2 cellular contexts compared by ENCODE assay signal in genomic region chr17:27575912-27576252, GRCh38.
TF ChIP-seq lines count a peak whose summit lies in the region.

No MANE protein-coding gene starts in this region.

TF ChIP-seq in SK-N-SH, 30 proteins besides CTCF, POLR2A, EP300 and RAD21 (continued from another document):
- TF ChIP-seq SIN3A (IDR thresholded peaks at IDR 0.05; ENCODE audit: borderline replicate concordance, low read depth, low read length) (no peak), YY1 (IDR thresholded peaks at IDR 0.05; ENCODE audit: low read depth) (no peak), SMC3 (IDR thresholded peaks at IDR 0.05; ENCODE audit: low read depth, low read length) (no peak), FOSL2 (IDR thresholded peaks at IDR 0.05; ENCODE audit: borderline replicate concordance, low read depth) (no peak), CHD2 (IDR thresholded peaks at IDR 0.05; ENCODE audit: low read length, partially characterized antibody) (no peak), ELF1 (IDR thresholded peaks at IDR 0.05) (no peak), MAX (IDR thresholded peaks at IDR 0.05; ENCODE audit: low read depth) (no peak), NRF1 (IDR thresholded peaks at IDR 0.05; ENCODE audit: low read depth, low read length) (no peak), ZBTB33 (IDR thresholded peaks at IDR 0.05; ENCODE audit: borderline replicate concordance, low read depth) (no peak)

TF ChIP-seq in SK-N-SH treated with all-trans-retinoic acid at 6 μM for 48 hours, 23 proteins besides CTCF, POLR2A, EP300 and RAD21 (continued from another document):
- TF ChIP-seq PATZ1 (CRISPR knock-in tag; IDR thresholded peaks at IDR 0.05; ENCODE audit: borderline replicate concordance) (no peak), GLIS3 (CRISPR knock-in tag; IDR thresholded peaks at IDR 0.05) (no peak), OSR1 (CRISPR knock-in tag; IDR thresholded peaks at IDR 0.05) (no peak), ZNF70 (CRISPR knock-in tag; IDR thresholded peaks at IDR 0.05) (no peak), BACH2 (CRISPR knock-in tag; IDR thresholded peaks at IDR 0.05; ENCODE audit: borderline replicate concordance) (no peak), RARB (CRISPR knock-in tag; IDR thresholded peaks at IDR 0.05) (no peak), ZNF8 (CRISPR knock-in tag; IDR thresholded peaks at IDR 0.05) (no peak), ZC3H10 (CRISPR knock-in tag; IDR thresholded peaks at IDR 0.05) (no peak), CSDC2 (CRISPR knock-in tag; IDR thresholded peaks at IDR 0.05) (no peak), SNAI2 (CRISPR knock-in tag; IDR thresholded peaks at IDR 0.05) (no peak)
- TF ChIP-seq, protein P1, sequence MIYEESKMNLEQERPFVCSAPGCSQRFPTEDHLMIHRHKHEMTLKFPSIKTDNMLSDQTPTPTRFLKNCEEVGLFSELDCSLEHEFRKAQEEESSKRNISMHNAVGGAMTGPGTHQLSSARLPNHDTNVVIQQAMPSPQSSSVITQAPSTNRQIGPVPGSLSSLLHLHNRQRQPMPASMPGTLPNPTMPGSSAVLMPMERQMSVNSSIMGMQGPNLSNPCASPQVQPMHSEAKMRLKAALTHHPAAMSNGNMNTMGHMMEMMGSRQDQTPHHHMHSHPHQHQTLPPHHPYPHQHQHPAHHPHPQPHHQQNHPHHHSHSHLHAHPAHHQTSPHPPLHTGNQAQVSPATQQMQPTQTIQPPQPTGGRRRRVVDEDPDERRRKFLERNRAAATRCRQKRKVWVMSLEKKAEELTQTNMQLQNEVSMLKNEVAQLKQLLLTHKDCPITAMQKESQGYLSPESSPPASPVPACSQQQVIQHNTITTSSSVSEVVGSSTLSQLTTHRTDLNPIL (CRISPR knock-in tag; IDR thresholded peaks at IDR 0.05; ENCODE audit: low read depth), result no peak
- TF ChIP-seq, protein P2, sequence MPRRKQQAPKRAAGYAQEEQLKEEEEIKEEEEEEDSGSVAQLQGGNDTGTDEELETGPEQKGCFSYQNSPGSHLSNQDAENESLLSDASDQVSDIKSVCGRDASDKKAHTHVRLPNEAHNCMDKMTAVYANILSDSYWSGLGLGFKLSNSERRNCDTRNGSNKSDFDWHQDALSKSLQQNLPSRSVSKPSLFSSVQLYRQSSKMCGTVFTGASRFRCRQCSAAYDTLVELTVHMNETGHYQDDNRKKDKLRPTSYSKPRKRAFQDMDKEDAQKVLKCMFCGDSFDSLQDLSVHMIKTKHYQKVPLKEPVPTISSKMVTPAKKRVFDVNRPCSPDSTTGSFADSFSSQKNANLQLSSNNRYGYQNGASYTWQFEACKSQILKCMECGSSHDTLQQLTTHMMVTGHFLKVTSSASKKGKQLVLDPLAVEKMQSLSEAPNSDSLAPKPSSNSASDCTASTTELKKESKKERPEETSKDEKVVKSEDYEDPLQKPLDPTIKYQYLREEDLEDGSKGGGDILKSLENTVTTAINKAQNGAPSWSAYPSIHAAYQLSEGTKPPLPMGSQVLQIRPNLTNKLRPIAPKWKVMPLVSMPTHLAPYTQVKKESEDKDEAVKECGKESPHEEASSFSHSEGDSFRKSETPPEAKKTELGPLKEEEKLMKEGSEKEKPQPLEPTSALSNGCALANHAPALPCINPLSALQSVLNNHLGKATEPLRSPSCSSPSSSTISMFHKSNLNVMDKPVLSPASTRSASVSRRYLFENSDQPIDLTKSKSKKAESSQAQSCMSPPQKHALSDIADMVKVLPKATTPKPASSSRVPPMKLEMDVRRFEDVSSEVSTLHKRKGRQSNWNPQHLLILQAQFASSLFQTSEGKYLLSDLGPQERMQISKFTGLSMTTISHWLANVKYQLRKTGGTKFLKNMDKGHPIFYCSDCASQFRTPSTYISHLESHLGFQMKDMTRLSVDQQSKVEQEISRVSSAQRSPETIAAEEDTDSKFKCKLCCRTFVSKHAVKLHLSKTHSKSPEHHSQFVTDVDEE (CRISPR knock-in tag; IDR thresholded peaks at IDR 0.05), result no peak
